Comparison of ENCODE assay signal across 8 cellular contexts in genomic region chr2:74178211-74179062, GRCh38. TPM values are rescaled to one million over a fixed set of nuclear protein-coding genes. Genes with fewer than 3 reads are reported as not detected.
DNase-seq lines count a peak whose midpoint lies in the region; ATAC-seq and TF ChIP-seq lines count a peak whose summit lies in the region.

Gene MOB1A (minus strand): TSS chr2:74178879. CDS start chr2:74178674, 205 bp downstream.

- ATAC-seq in HG02885 (IDR thresholded peaks at IDR 0.05; ENCODE audit: poor library complexity, unreplicated experiment) = peak; percentile 84
- peak; percentile 94 for ATAC-seq in T-helper 17 cell
- ATAC-seq in left cardiac atrium = peak; percentile 99

- H3K4me1 Mint-ChIP-seq in T-helper 17 cell = peaks cover 27% of the 10 kb centered on the region
- H3K4me1 Mint-ChIP-seq in progenitor cell of endocrine pancreas (ENCODE audit: low read depth) = peaks cover 7% of the 10 kb centered on the region

- TF ChIP-seq POLR2A in GM15510 (IDR thresholded peaks at IDR 0.05; ENCODE audit: borderline replicate concordance, extremely low read depth, insufficient read length) = peak; percentile 92

- peak; percentile 98 for DNase-seq in NCI-H1694 treated with DMSO at 0.1 percent for 48 hours (lab: John Stamatoyannopoulos, UW)
- DNase-seq in T-helper 17 cell = peak; percentile 94 to 97 (median 96)
- DNase-seq in amygdala (lab: John Stamatoyannopoulos, UW) = peak; percentile 31 to 98 (median 94)
- DNase-seq in left cardiac atrium = peak; percentile 97
- DNase-seq in progenitor cell of endocrine pancreas (ENCODE audit: low spot score, unreplicated experiment) = peak; percentile 95
- peak; percentile 99 for DNase-seq in ureter (ENCODE audit: low spot score)

- H3K36me3 Mint-ChIP-seq in T-helper 17 cell (ENCODE audit: low read depth) = peaks cover 3% of the 10 kb centered on the region
- H3K36me3 Mint-ChIP-seq in progenitor cell of endocrine pancreas (ENCODE audit: insufficient read depth) = peaks cover 18% of the 10 kb centered on the region

- H3K27ac Mint-ChIP-seq in T-helper 17 cell = peak within 1 kb of the TSS; percentile 70
- peak within 1 kb of the TSS; percentile 95 for H3K27ac Mint-ChIP-seq in progenitor cell of endocrine pancreas

- intact Hi-C loops in left cardiac atrium (cut with DNase I) = no loop called here

- H3K4me3 Mint-ChIP-seq in T-helper 17 cell (peak within 1 kb of the TSS; percentile 88), progenitor cell of endocrine pancreas (ENCODE audit: low read depth) (peak within 1 kb of the TSS; percentile 91)

- no peak for TF ChIP-seq CTCF in progenitor cell of endocrine pancreas (IDR thresholded peaks at IDR 0.05; ENCODE audit: unreplicated experiment)

- H3K27me3 Mint-ChIP-seq in T-helper 17 cell (no peaks in the 10 kb centered on the region), progenitor cell of endocrine pancreas (no peaks in the 10 kb centered on the region)

- peaks cover 11% of the 10 kb centered on the region for H3K9me3 Mint-ChIP-seq in progenitor cell of endocrine pancreas (ENCODE audit: low read depth)

- H3K9me3 ChIP-seq in T-helper 17 cell (ENCODE audit: control insufficient read depth, low read length, poor library complexity, severe bottlenecking) = no peaks in the 10 kb centered on the region

RNA-seq across cellular contexts. Expression of gene MOB1A, which starts in this region (rescaled TPM):
- total RNA-seq in T-helper 17 cell = 100 to 1,000 TPM; 138 to 183 TPM
- total RNA-seq in left cardiac atrium = 10 to 100 TPM; 67.4 to 79.7 TPM
- 93.5 and 94.9 TPM in 2 replicates for total RNA-seq in progenitor cell of endocrine pancreas
- total RNA-seq in ureter = 96.9 TPM

Comparison
In these comparisons a context has a peak if more than half of its experiments do, and no peak if none do; other contexts are left out.
1. Peak in every context shown above with its lines: DNase-seq and ATAC-seq.